1 cellular context compared by ENCODE assay signal in genomic region chr18:78770149-78771139, GRCh38.
TF ChIP-seq lines count a peak whose summit lies in the region.

No MANE protein-coding gene starts in this region.

TF ChIP-seq in GM23338, 12 proteins besides CTCF, POLR2A, EP300 and RAD21 (continued from another document):
- TF ChIP-seq ZNF462 (CRISPR knock-in tag; IDR thresholded peaks at IDR 0.05) (no peak), STAT1 (IDR thresholded peaks at IDR 0.05; ENCODE audit: unreplicated experiment) (no peak), REST (IDR thresholded peaks at IDR 0.05; ENCODE audit: unreplicated experiment) (no peak), ETS1 (IDR thresholded peaks at IDR 0.05) (no peak), EZH2phosphoT487 (IDR thresholded peaks at IDR 0.05; ENCODE audit: unreplicated experiment) (no peak), JUNB (IDR thresholded peaks at IDR 0.05; ENCODE audit: unreplicated experiment) (no peak), POLR2AphosphoS5 (IDR thresholded peaks at IDR 0.05; ENCODE audit: low read depth) (no peak), EZH2 (IDR thresholded peaks at IDR 0.05; ENCODE audit: low read depth, unreplicated experiment) (no peak), ZNF114 (CRISPR knock-in tag; IDR thresholded peaks at IDR 0.05) (no peak)
TF ChIP-seq in GM23338: peak in this region for 0.
